Comparison of ENCODE assay signal across 9 cellular contexts in genomic region chr3:25033407-25034029, GRCh38.
DNase-seq lines count a peak whose midpoint lies in the region; ATAC-seq, FAIRE-seq and TF ChIP-seq lines count a peak whose summit lies in the region.
"Had no signal": no experiment of that assay in that cellular context is flagged by ENCODE, and none has a peak within 500 bp of the region (broad histone marks: within the 10 kb centered on the region; RNA-seq: fewer than 3 reads in every experiment).

No MANE protein-coding gene starts in this region.

- H3K9me3 ChIP-seq in GM12878 (replicated peaks; ENCODE audit: control insufficient read depth, insufficient read depth, low read length) (no peaks in the 10 kb centered on the region), keratinocyte (ENCODE audit: control insufficient read depth, low read depth, low read length) (no peaks in the 10 kb centered on the region)

- H3K27ac ChIP-seq in C4-2B (no peak overlapping the region), GM12878 (ENCODE audit: control insufficient read depth, insufficient read depth) (no peak overlapping the region), keratinocyte (ENCODE audit: control insufficient read depth, insufficient read depth, low read length) (no peak overlapping the region)

- SMC1A ChIA-PET in GM12878 (lab: Charles Lee; ENCODE audit: uncharacterized antibody, unreplicated experiment) = interaction anchor here (0.6 to 2.0 kb wide), 9 partner anchors 9 to 261 kb away, joined by 3 to 8 read pairs (median 4); no protein-coding TSS in a partner anchor

- H3K4me1 Mint-ChIP-seq in stimulated activated effector memory CD8-positive, alpha-beta T cell treated with anti-CD3 and anti-CD28 coated beads, Interleukin-12 subunit alpha, Interleukin-12 subunit beta, amount 100 ng/mL, for 72 hours = no peaks in the 10 kb centered on the region

- H3K9me1 ChIP-seq in keratinocyte (ENCODE audit: control insufficient read depth, extremely low read depth, insufficient read depth, low read length) = no peaks in the 10 kb centered on the region

- WGBS in GM12878 (ENCODE audit: insufficient coverage, insufficient replicate concordance, low lambda C conversion rate, missing lambda C conversion rate) = 65% methylated on average over 6 of the region's 6 CpGs

- H3K27me3 ChIP-seq in GM12878 (replicated peaks in 1 of 2; ENCODE audit: control insufficient read depth in 2 of 2, insufficient read depth in 2 of 2, low read length in 1 of 2) (no peaks in the 10 kb centered on the region), keratinocyte (ENCODE audit: control insufficient read depth, extremely low read depth, insufficient read depth, low read length) (no peaks in the 10 kb centered on the region)

- H3K4me3 ChIP-seq in GM12878 (no peak overlapping the region), keratinocyte (ENCODE audit: control insufficient read depth in 2 of 3, extremely low read depth in 1 of 3, insufficient read depth in 2 of 3, low read depth in 1 of 3, low read length in 3 of 3) (no peak overlapping the region)

- H3K4me1 ChIP-seq in GM12878 (ENCODE audit: control insufficient read depth, insufficient read depth, low read length) (no peaks in the 10 kb centered on the region), keratinocyte (ENCODE audit: control insufficient read depth, extremely low read depth, insufficient read depth, low read length) (no peaks in the 10 kb centered on the region)

- ATAC-seq in GM18511 (IDR thresholded peaks at IDR 0.05; ENCODE audit: unreplicated experiment) (peak; percentile 92), HG02973 (IDR thresholded peaks at IDR 0.05; ENCODE audit: unreplicated experiment) (peak; percentile 83), GM12878 (peak; percentile 89), GM18520 (IDR thresholded peaks at IDR 0.05; ENCODE audit: unreplicated experiment) (no peak)
- no peak for ATAC-seq in stimulated activated effector memory CD8-positive, alpha-beta T cell treated with anti-CD3 and anti-CD28 coated beads, Interleukin-12 subunit alpha, Interleukin-12 subunit beta, amount 100 ng/mL, for 72 hours

- no TSS peak for BruUV-seq in GM12878 (replicated peaks; lab: Mats Ljungman, UMichigan)

- intact Hi-C loops in GM12878 (cut with micrococcal nuclease; ENCODE audit: unreplicated experiment) = loop anchor here (1.0 kb wide), 1 partner anchor 259 kb away; no protein-coding TSS in a partner anchor

- no peaks in the 10 kb centered on the region for H4K20me1 ChIP-seq in GM12878 (ENCODE audit: control insufficient read depth, insufficient read depth)
- H4K20me1 ChIP-seq in keratinocyte (ENCODE audit: control insufficient read depth, extremely low read depth, insufficient read depth, low read length) = no peaks in the 10 kb centered on the region

- TF ChIP-seq RAD21 in GM12878 (IDR thresholded peaks at IDR 0.05; ENCODE audit: insufficient read depth, low read depth, low read length) = peak; percentile 37; the same call in 1 of the 2 replicates

- H3K79me2 ChIP-seq in GM12878 (ENCODE audit: control insufficient read depth, insufficient read depth, low read length) = no peaks in the 10 kb centered on the region
- no peaks in the 10 kb centered on the region for H3K79me2 ChIP-seq in keratinocyte (ENCODE audit: control insufficient read depth, insufficient read depth, low read length)

- peak; percentile 58 for DNase-seq in NCI-H2227 (lab: John Stamatoyannopoulos, UW; ENCODE audit: unreplicated experiment)
- DNase-seq in GM12878 (ENCODE audit: low read depth, low spot score) = no peak
- DNase-seq in keratinocyte (ENCODE audit: low read depth, low spot score) = no peak
- DNase-seq in stimulated activated effector memory CD8-positive, alpha-beta T cell treated with anti-CD3 and anti-CD28 coated beads, Interleukin-12 subunit alpha, Interleukin-12 subunit beta, amount 100 ng/mL, for 72 hours (ENCODE audit: low spot score in 2 of 2) = no peak

- H3K4me2 ChIP-seq in GM12878 (ENCODE audit: control insufficient read depth, insufficient read depth) (no peak overlapping the region), keratinocyte (ENCODE audit: control insufficient read depth, extremely low read depth, insufficient read depth, low read depth, low read length) (no peak overlapping the region)

- dilution Hi-C loops in keratinocyte (cut with MboI; ENCODE audit: extremely low pct_ligation_motif_present, low sequenced_read_pairs) = no loop called here

- no peaks in the 10 kb centered on the region for H3K36me3 Mint-ChIP-seq in stimulated activated effector memory CD8-positive, alpha-beta T cell treated with anti-CD3 and anti-CD28 coated beads, Interleukin-12 subunit alpha, Interleukin-12 subunit beta, amount 100 ng/mL, for 72 hours

- H3K27ac Mint-ChIP-seq in stimulated activated effector memory CD8-positive, alpha-beta T cell treated with anti-CD3 and anti-CD28 coated beads, Interleukin-12 subunit alpha, Interleukin-12 subunit beta, amount 100 ng/mL, for 72 hours = no peak overlapping the region

- in situ Hi-C loops in GM12878 (cut with MboI) = loop anchor here (5.0 kb wide), 1 partner anchor 261 kb away; no protein-coding TSS in a partner anchor

- peak; percentile 27 for FAIRE-seq in GM12878 (lab: Jason Lieb, UNC)
- FAIRE-seq in keratinocyte (lab: Jason Lieb, UNC) = peak; percentile 61
- FAIRE-seq: TTC549 had no signal

- H2AFZ ChIP-seq in GM12878 (ENCODE audit: control insufficient read depth, low read depth, low read length) (no peak overlapping the region), keratinocyte (ENCODE audit: control insufficient read depth, low read length) (no peak overlapping the region)

- H3K4me3 Mint-ChIP-seq in stimulated activated effector memory CD8-positive, alpha-beta T cell treated with anti-CD3 and anti-CD28 coated beads, Interleukin-12 subunit alpha, Interleukin-12 subunit beta, amount 100 ng/mL, for 72 hours = no peak overlapping the region

- no peak for TF ChIP-seq POLR2A in GM12878 (IDR thresholded peaks at IDR 0.05; ENCODE audit: low read depth, low read length)

- RAD21 ChIA-PET in GM12878 (lab: Charles Lee; ENCODE audit: unreplicated experiment) = interaction anchor here (0.5 to 1.6 kb wide), 5 partner anchors 12 to 652 kb away, joined by 3 to 6 read pairs (median 4); no protein-coding TSS in a partner anchor

- CTCF ChIA-PET in GM12878 (lab: Yijun Ruan, JAX) = interaction anchor here (0.6 to 4.0 kb wide), 31 partner anchors 9 to 358 kb away, joined by 3 to 66 read pairs (median 4); no protein-coding TSS in a partner anchor

- H3K36me3 ChIP-seq in GM12878 (ENCODE audit: control insufficient read depth in 2 of 2, insufficient read depth in 2 of 2, low read length in 1 of 2) (no peaks in the 10 kb centered on the region), keratinocyte (ENCODE audit: control insufficient read depth in 2 of 2, extremely low read depth in 1 of 2, insufficient read depth in 2 of 2, low read length in 2 of 2) (no peaks in the 10 kb centered on the region)

- H3K9me3 Mint-ChIP-seq in stimulated activated effector memory CD8-positive, alpha-beta T cell treated with anti-CD3 and anti-CD28 coated beads, Interleukin-12 subunit alpha, Interleukin-12 subunit beta, amount 100 ng/mL, for 72 hours = peaks cover 3% of the 10 kb centered on the region

- TF ChIP-seq CTCF in C4-2B (conservative IDR thresholded peaks at IDR 0.05) (peak; percentile 81), GM12878 (IDR thresholded peaks at IDR 0.05 in 2 of 3, conservative IDR thresholded peaks at IDR 0.05 in 1 of 3; ENCODE audit: control insufficient read depth in 2 of 3, extremely low read depth in 1 of 3, insufficient read depth in 1 of 3, low read depth in 3 of 3, low read length in 3 of 3) (peak; percentile 52 to 73 (median 72)), keratinocyte (optimal IDR thresholded peaks at IDR 0.05 in 1 of 3, IDR thresholded peaks at IDR 0.05 in 1 of 3, conservative IDR thresholded peaks at IDR 0.05 in 1 of 3; ENCODE audit: extremely low read depth in 1 of 3, insufficient read depth in 2 of 3, low read length in 3 of 3) (peak; percentile 48 to 78 (median 51))

- TF ChIP-seq EP300 in GM12878 (IDR thresholded peaks at IDR 0.05; ENCODE audit: borderline replicate concordance in 1 of 2, control insufficient read depth in 1 of 2, low read depth in 2 of 2, low read length in 2 of 2) = no peak

- POLR2A ChIA-PET in GM12878 (lab: Charles Lee) = interaction anchor here (0.6 kb wide), 1 partner anchor 561 kb away, joined by 4 read pairs; no protein-coding TSS in a partner anchor

- no peak overlapping the region for H3K9ac ChIP-seq in GM12878 (ENCODE audit: control insufficient read depth, insufficient read depth, low read length)
- H3K9ac ChIP-seq in keratinocyte (ENCODE audit: control insufficient read depth, extremely low read depth, insufficient read depth, low read length) = no peak overlapping the region

TF ChIP-seq in GM12878, 131 proteins besides CTCF, POLR2A, EP300 and RAD21:
- TF ChIP-seq SMC3 (IDR thresholded peaks at IDR 0.05; ENCODE audit: borderline replicate concordance, low read length) = peak; percentile 40; the same call in 1 of the 2 replicates
- no peak for TF ChIP-seq E2F8 (IDR thresholded peaks at IDR 0.05; ENCODE audit: low read depth, partially characterized antibody)
- TF ChIP-seq BCL11A (IDR thresholded peaks at IDR 0.05; ENCODE audit: low read depth, low read length) = no peak

Comparison
In these comparisons a context has a peak if more than half of its experiments do, and no peak if none do; other contexts are left out.
1. ATAC-seq: peak in GM18511 (single experiment), HG02973 (single experiment) and GM12878 (single experiment); none in GM18520 (single experiment) and stimulated activated effector memory CD8-positive, alpha-beta T cell treated with anti-CD3 and anti-CD28 coated beads, Interleukin-12 subunit alpha, Interleukin-12 subunit beta, amount 100 ng/mL, for 72 hours (single experiment).
2. Peak in every context shown above with its lines, with median percentiles within 50 percentile points of each other: CTCF ChIP-seq.